25 cellular contexts compared by ENCODE assay signal in genomic region chr10:90965720-90966119, GRCh38. TPM values are rescaled to one million over a fixed set of nuclear protein-coding genes. Genes with fewer than 3 reads are reported as not detected.
"Had no signal": no experiment of that assay in that cellular context is flagged by ENCODE, and none has a peak within 500 bp of the region (broad histone marks: within the 10 kb centered on the region; RNA-seq: fewer than 3 reads in every experiment).

No MANE protein-coding gene starts in this region.

- DNase-seq: activated CD4-positive, alpha-beta T cell treated with anti-CD3 and anti-CD28 coated beads for 4 hours; activated CD4-positive, alpha-beta T cell treated with anti-CD3 and anti-CD28 coated beads, Interleukin-2, amount 50 U/mL, for 4 hours; activated naive CD4-positive, alpha-beta T cell; activated T-cell treated with anti-CD3 and anti-CD28 coated beads for 4 hours; activated T-cell treated with anti-CD3 and anti-CD28 coated beads, Interleukin-2, amount 50 U/mL, for 72 hours; anterior cingulate cortex; dorsolateral prefrontal cortex; effector memory CD8-positive, alpha-beta T cell; erythroblast; head of caudate nucleus; left lung; naive thymus-derived CD4-positive, alpha-beta T cell; nucleus accumbens; pancreas; retina; stimulated activated naive CD4-positive, alpha-beta T cell treated with Interleukin-2 at 50 U/mL for 16 hours had no signal

- H3K27me3 ChIP-seq: dorsolateral prefrontal cortex, gastroesophageal sphincter, left lung, pancreas, tibial nerve had no signal

- H3K4me3 ChIP-seq: coronary artery, dorsolateral prefrontal cortex, gastroesophageal sphincter, left lung, pancreas, prostate gland, tibial nerve had no signal

- H3K9me3 ChIP-seq: gastroesophageal sphincter, left lung, pancreas, prostate gland, tibial nerve had no signal

- ATAC-seq: activated naive CD4-positive, alpha-beta T cell treated with anti-CD3 and anti-CD28 coated beads, Interleukin-2, amount 50 U/mL, for 72 hours; activated T-cell treated with anti-CD3 and anti-CD28 coated beads, Interleukin-2, amount 50 U/mL, for 72 hours; effector memory CD8-positive, alpha-beta T cell; left lung; naive thymus-derived CD4-positive, alpha-beta T cell; pancreas had no signal

- H3K36me3 ChIP-seq: gastroesophageal sphincter, left lung, pancreas, prostate gland, tibial nerve had no signal

- H3K4me1 ChIP-seq: left lung, pancreas, prostate gland had no signal

- H3K27ac ChIP-seq: coronary artery, dorsolateral prefrontal cortex, left lung, pancreas, prostate gland, tibial nerve, VCaP had no signal

RNA-seq across cellular contexts. Expression of gene ANKRD1, which starts 44.8 kb away (rescaled TPM):
- total RNA-seq: activated naive CD4-positive, alpha-beta T cell treated with anti-CD3 and anti-CD28 coated beads, Interleukin-2, amount 50 U/mL, for 72 hours; activated T-cell treated with anti-CD3 and anti-CD28 coated beads, Interleukin-2, amount 50 U/mL, for 72 hours; gastroesophageal sphincter; naive thymus-derived CD4-positive, alpha-beta T cell; neural crest cell; T-helper 1 cell treated with Interleukin-12 subunit alpha and Interleukin-12 subunit beta and Interleukin-4 antibody, amounts not matched to agents 30 ng/mL and 1 ng/mL, for 36 hours; temporal lobe; tibial nerve had no signal
- polyA plus RNA-seq: naive thymus-derived CD4-positive, alpha-beta T cell had no signal
